1 cellular context compared by ENCODE assay signal in genomic region chr12:4809013-4809448, GRCh38.
TF ChIP-seq lines count a peak whose summit lies in the region.

No MANE protein-coding gene starts in this region.

TF ChIP-seq in HEK293, 187 proteins besides CTCF, POLR2A, EP300 and RAD21 (continued from another document and continues in another):
- TF ChIP-seq ZNF398 (tag by site-specific recombination; IDR thresholded peaks at IDR 0.05) (peak; percentile 67), ZNF112 (tag by site-specific recombination; IDR thresholded peaks at IDR 0.05) (no peak), KLF8 (tag by site-specific recombination; IDR thresholded peaks at IDR 0.05) (no peak), SCRT1 (tag by site-specific recombination; IDR thresholded peaks at IDR 0.05; ENCODE audit: borderline replicate concordance) (no peak), ZNF777 (tag by site-specific recombination; IDR thresholded peaks at IDR 0.05; ENCODE audit: borderline replicate concordance) (no peak), PRDM4 (tag by site-specific recombination; IDR thresholded peaks at IDR 0.05) (no peak), ZNF248 (tag by site-specific recombination; IDR thresholded peaks at IDR 0.05) (no peak), SP7 (tag by site-specific recombination; IDR thresholded peaks at IDR 0.05) (no peak), ZNF280C (tag by site-specific recombination; IDR thresholded peaks at IDR 0.05) (no peak), ZBTB17 (tag by site-specific recombination; IDR thresholded peaks at IDR 0.05) (peak; percentile 59), ZSCAN23 (tag by site-specific recombination; IDR thresholded peaks at IDR 0.05) (no peak), ZSCAN30 (tag by site-specific recombination; IDR thresholded peaks at IDR 0.05) (no peak), ZNF768 (tag by site-specific recombination; IDR thresholded peaks at IDR 0.05) (no peak), ZNF23 (tag by site-specific recombination; IDR thresholded peaks at IDR 0.05; ENCODE audit: borderline replicate concordance) (no peak), ZXDB (tag by site-specific recombination; IDR thresholded peaks at IDR 0.05) (no peak), ZNF624 (tag by site-specific recombination; IDR thresholded peaks at IDR 0.05) (no peak), ZNF354C (tag by site-specific recombination; IDR thresholded peaks at IDR 0.05; ENCODE audit: borderline replicate concordance, low read depth) (no peak), KLF10 (tag by site-specific recombination; IDR thresholded peaks at IDR 0.05) (peak; percentile 94), INSM2 (tag by site-specific recombination; IDR thresholded peaks at IDR 0.05) (no peak), SP2 (tag by site-specific recombination; IDR thresholded peaks at IDR 0.05) (peak; percentile 57), PRDM1 (tag by site-specific recombination; IDR thresholded peaks at IDR 0.05) (no peak), ZNF830 (tag by site-specific recombination; IDR thresholded peaks at IDR 0.05; ENCODE audit: low read depth) (no peak), ZSCAN4 (tag by site-specific recombination; IDR thresholded peaks at IDR 0.05) (no peak), ZSCAN18 (tag by site-specific recombination; IDR thresholded peaks at IDR 0.05) (no peak), ZNF169 (tag by site-specific recombination; IDR thresholded peaks at IDR 0.05) (no peak), ZNF211 (tag by site-specific recombination; IDR thresholded peaks at IDR 0.05; ENCODE audit: low read depth) (no peak), ZNF621 (tag by site-specific recombination; IDR thresholded peaks at IDR 0.05) (no peak), ZNF629 (tag by site-specific recombination; IDR thresholded peaks at IDR 0.05) (no peak), ZNF549 (tag by site-specific recombination; IDR thresholded peaks at IDR 0.05) (no peak), GLI4 (tag by site-specific recombination; IDR thresholded peaks at IDR 0.05) (no peak), ZEB2 (tag by site-specific recombination; IDR thresholded peaks at IDR 0.05) (no peak; the same call in 1 of the 2 replicates), ZBTB7A (tag by site-specific recombination; IDR thresholded peaks at IDR 0.05; ENCODE audit: low read depth) (no peak), ZNF561 (tag by site-specific recombination; IDR thresholded peaks at IDR 0.05; ENCODE audit: borderline replicate concordance) (no peak), SETDB1 (IDR thresholded peaks at IDR 0.05; ENCODE audit: insufficient read length, low read length) (no peak), ZFHX2 (tag by site-specific recombination; conservative IDR thresholded peaks at IDR 0.05) (peak; percentile 89), ZNF292 (tag by site-specific recombination; IDR thresholded peaks at IDR 0.05; ENCODE audit: borderline replicate concordance, low read depth) (no peak), ZNF792 (tag by site-specific recombination; IDR thresholded peaks at IDR 0.05) (no peak), HOXC10 (CRISPR knock-in tag; IDR thresholded peaks at IDR 0.05) (no peak), MZF1 (tag by site-specific recombination; IDR thresholded peaks at IDR 0.05; ENCODE audit: borderline replicate concordance) (no peak), PATZ1 (tag by site-specific recombination; IDR thresholded peaks at IDR 0.05) (peak; percentile 86), RBAK (tag by site-specific recombination; IDR thresholded peaks at IDR 0.05) (no peak), ZNF747 (tag by site-specific recombination; IDR thresholded peaks at IDR 0.05) (no peak), GLIS1 (tag by site-specific recombination; IDR thresholded peaks at IDR 0.05) (no peak), ZNF76 (tag by site-specific recombination; IDR thresholded peaks at IDR 0.05; ENCODE audit: borderline replicate concordance, low read depth) (no peak), SALL2 (tag by site-specific recombination; IDR thresholded peaks at IDR 0.05; ENCODE audit: borderline replicate concordance) (no peak), YY1 (tag by site-specific recombination; IDR thresholded peaks at IDR 0.05) (no peak), ZBTB8A (tag by site-specific recombination; IDR thresholded peaks at IDR 0.05) (no peak), ZNF223 (tag by site-specific recombination; IDR thresholded peaks at IDR 0.05) (no peak), ZNF664 (tag by site-specific recombination; IDR thresholded peaks at IDR 0.05) (no peak), EGR2 (tag by site-specific recombination; IDR thresholded peaks at IDR 0.05; ENCODE audit: low read depth) (peak; percentile 78; the same call in 1 of the 2 replicates), AEBP2 (tag by site-specific recombination; IDR thresholded peaks at IDR 0.05; ENCODE audit: borderline replicate concordance) (no peak), ZNF391 (tag by site-specific recombination; IDR thresholded peaks at IDR 0.05; ENCODE audit: borderline replicate concordance, low read depth) (no peak), ZNF521 (tag by site-specific recombination; IDR thresholded peaks at IDR 0.05) (no peak), ZNF324 (tag by site-specific recombination; IDR thresholded peaks at IDR 0.05) (no peak), ZNF221 (tag by site-specific recombination; IDR thresholded peaks at IDR 0.05; ENCODE audit: borderline replicate concordance) (no peak), ZNF146 (tag by site-specific recombination; IDR thresholded peaks at IDR 0.05) (no peak), ZNF416 (tag by site-specific recombination; IDR thresholded peaks at IDR 0.05) (no peak), ZNF449 (tag by site-specific recombination; IDR thresholded peaks at IDR 0.05) (no peak)
